8 cellular contexts compared by ENCODE assay signal in genomic region chr6:291148-291696, GRCh38. TPM values are rescaled to one million over a fixed set of nuclear protein-coding genes. Genes with fewer than 3 reads are reported as not detected.
DNase-seq lines count a peak whose midpoint lies in the region; ATAC-seq and TF ChIP-seq lines count a peak whose summit lies in the region.

No MANE protein-coding gene starts in this region.

- POLR2A ChIA-PET in naive thymus-derived CD8-positive, alpha-beta T cell (lab: Charles Lee) = interaction anchor here (0.7 kb wide), 4 partner anchors 33 to 93 kb away, joined by 3 read pairs; no protein-coding TSS in a partner anchor

- H3K9me3 Mint-ChIP-seq in CD14-positive monocyte = peaks cover 0 to 4% (median under 1%) of the 10 kb centered on the region in 7 donors
- no peaks in the 10 kb centered on the region for H3K9me3 Mint-ChIP-seq in naive thymus-derived CD8-positive, alpha-beta T cell

- peak overlapping the region; percentile 82 for H3K4me3 ChIP-seq in Karpas-422 (ENCODE audit: low read length)
- H3K4me3 ChIP-seq in coronary artery = peak overlapping the region; percentile 90

- H3K9me2 ChIP-seq in Karpas-422 (replicated peaks; ENCODE audit: insufficient read depth, low read length) = no peaks in the 10 kb centered on the region

- H3K4me3 Mint-ChIP-seq in CD14-positive monocyte = peak overlapping the region; percentile 77 to 85
- peak overlapping the region; percentile 74 to 89 (median 85) for H3K4me3 Mint-ChIP-seq in naive thymus-derived CD8-positive, alpha-beta T cell

- no peak for ATAC-seq in naive thymus-derived CD8-positive, alpha-beta T cell

- H3K9me3 ChIP-seq in Karpas-422 (ENCODE audit: low read length) = no peaks in the 10 kb centered on the region

- intact Hi-C loops in CD14-positive monocyte (cut with micrococcal nuclease) = loop anchor here (2.0 to 5.0 kb wide), 2 partner anchors 34 kb away; no protein-coding TSS in a partner anchor

- H3K4me1 Mint-ChIP-seq in CD14-positive monocyte = peaks cover 59% of the 10 kb centered on the region
- peaks cover 22 to 64% (median 50%) of the 10 kb centered on the region in 4 donors for H3K4me1 Mint-ChIP-seq in naive thymus-derived CD8-positive, alpha-beta T cell

- no peaks in the 10 kb centered on the region for H3K36me3 ChIP-seq in Karpas-422 (ENCODE audit: insufficient read depth, low read length)

- no peaks in the 10 kb centered on the region for H3K79me2 ChIP-seq in Karpas-422 (ENCODE audit: low read length)

- peak overlapping the region; percentile 84 for H3K9ac ChIP-seq in Karpas-422 (ENCODE audit: low read length)

- H3K27ac Mint-ChIP-seq in CD14-positive monocyte = peak overlapping the region; percentile 91 to 95 (median 93)
- peak overlapping the region; percentile 77 to 95 (median 90) for H3K27ac Mint-ChIP-seq in naive thymus-derived CD8-positive, alpha-beta T cell

- no peak for DNase-seq in CD14-positive monocyte (ENCODE audit: low spot score)
- DNase-seq in Karpas-422 = no peak
- DNase-seq in coronary artery (ENCODE audit: low spot score) = peak; percentile 65
- no peak for DNase-seq in naive thymus-derived CD8-positive, alpha-beta T cell
- no peak for DNase-seq in NCI-H1417 treated with DMSO at 0.1 percent for 48 hours (lab: John Stamatoyannopoulos, UW)
- DNase-seq in NCI-H2029 treated with DMSO at 0.1 percent for 48 hours (lab: John Stamatoyannopoulos, UW) = no peak
- no peak for DNase-seq in NOMO-1 (lab: John Stamatoyannopoulos, UW; ENCODE audit: unreplicated experiment in 2 of 2)
- no peak for DNase-seq in GF-D8 (lab: John Stamatoyannopoulos, UW)

- H3K4me2 ChIP-seq in Karpas-422 (ENCODE audit: low read depth, low read length, poor library complexity, severe bottlenecking) = peak overlapping the region; percentile 90

- no peaks in the 10 kb centered on the region for H3K27me3 ChIP-seq in Karpas-422 (ENCODE audit: low read length)

- peaks cover 26% of the 10 kb centered on the region for H3K4me1 ChIP-seq in Karpas-422 (ENCODE audit: low read length)

- H4K20me1 ChIP-seq in Karpas-422 (ENCODE audit: insufficient read depth, low read depth, low read length) = no peaks in the 10 kb centered on the region

- H3K36me3 Mint-ChIP-seq in CD14-positive monocyte = peaks cover 2 to 7% of the 10 kb centered on the region in 2 donors
- no peaks in the 10 kb centered on the region for H3K36me3 Mint-ChIP-seq in naive thymus-derived CD8-positive, alpha-beta T cell

- H3K27ac ChIP-seq in Karpas-422 (ENCODE audit: low read length) = no peak overlapping the region
- peak overlapping the region; percentile 85 to 98 for H3K27ac ChIP-seq in coronary artery

- TF ChIP-seq CTCF in CD14-positive monocyte (IDR thresholded peaks at IDR 0.05) = no peak
- TF ChIP-seq CTCF in coronary artery (IDR thresholded peaks at IDR 0.05) = no peak

- H2AFZ ChIP-seq in Karpas-422 (ENCODE audit: low read length) = peak overlapping the region; percentile 99

- peaks cover 0 to 4% (median 2%) of the 10 kb centered on the region in 3 donors for H3K27me3 Mint-ChIP-seq in CD14-positive monocyte (ENCODE audit: low read depth in 3 of 3)
- no peaks in the 10 kb centered on the region for H3K27me3 Mint-ChIP-seq in naive thymus-derived CD8-positive, alpha-beta T cell

RNA-seq across cellular contexts. Expression of gene DUSP22, which starts 1.1 kb away (rescaled TPM):
- 100 to 1,000 TPM; 107 to 117 TPM for polyA plus RNA-seq in CD14-positive monocyte
- total RNA-seq in Karpas-422 (2014; rRNA removed; shearing (Covaris generic); ENCODE audit: low replicate concordance) = 13.2 and 15.7 TPM in 2 replicates
- total RNA-seq in naive thymus-derived CD8-positive, alpha-beta T cell = 10 to 100 TPM; 40.5 to 46.0 TPM
- polyA plus RNA-seq in naive thymus-derived CD8-positive, alpha-beta T cell = 10 to 100 TPM; 40.1 to 45.8 (median 43.0) TPM
